Comparison of ENCODE assay signal across 1 cellular context in genomic region chr17:57468932-57469775, GRCh38.
A peak's percentile ranks its signal among the peaks of the same experiment; 100 is the strongest.
TF ChIP-seq lines count a peak whose summit lies in the region.

No MANE protein-coding gene starts in this region.

TF ChIP-seq in GM12878, 131 proteins besides CTCF, POLR2A, EP300 and RAD21 (continued from another document and continues in another):
- TF ChIP-seq CREB1 (IDR thresholded peaks at IDR 0.05; ENCODE audit: low read depth) (peak; percentile 75; the same call in 1 of the 2 replicates), ZNF622 (IDR thresholded peaks at IDR 0.05) (no peak), FOXK2 (IDR thresholded peaks at IDR 0.05) (no peak), BCL3 (IDR thresholded peaks at IDR 0.05; ENCODE audit: borderline replicate concordance, insufficient read depth, low read depth, low read length, poor library complexity, severe bottlenecking) (no peak), ZNF217 (IDR thresholded peaks at IDR 0.05) (0 out of 2 replicates have a peak, but pooled peaks have one; percentile 46), TCF3 (IDR thresholded peaks at IDR 0.05; ENCODE audit: borderline replicate concordance, insufficient read depth, low read depth, low read length) (0 out of 2 replicates have a peak, but pooled peaks have one; percentile 13), REST (IDR thresholded peaks at IDR 0.05; ENCODE audit: low read depth, low read length) (no peak), ATF3 (IDR thresholded peaks at IDR 0.05; ENCODE audit: borderline replicate concordance, extremely low read depth, low read depth, low read length) (no peak), MYB (IDR thresholded peaks at IDR 0.05; ENCODE audit: borderline replicate concordance, low read depth, low read length) (no peak), CHD4 (IDR thresholded peaks at IDR 0.05) (no peak), RELB (IDR thresholded peaks at IDR 0.05; ENCODE audit: low read depth) (peak; percentile 82), TCF12 (IDR thresholded peaks at IDR 0.05; ENCODE audit: low read depth, low read length) (no peak), BCLAF1 (IDR thresholded peaks at IDR 0.05) (no peak), TARDBP (IDR thresholded peaks at IDR 0.05; ENCODE audit: borderline replicate concordance) (no peak), PAX8 (IDR thresholded peaks at IDR 0.05) (no peak), USF2 (IDR thresholded peaks at IDR 0.05; ENCODE audit: borderline replicate concordance, low read depth, low read length) (no peak), CBFB (IDR thresholded peaks at IDR 0.05; ENCODE audit: low read depth) (peak; percentile 45; the same call in 1 of the 2 replicates), NR2C1 (IDR thresholded peaks at IDR 0.05) (peak; percentile 30; the same call in 1 of the 2 replicates), CREM (IDR thresholded peaks at IDR 0.05; ENCODE audit: low read depth) (peak; percentile 51; the same call in 1 of the 2 replicates), NRF1 (conservative IDR thresholded peaks at IDR 0.05; ENCODE audit: low read depth, low read length) (no peak), SUZ12 (IDR thresholded peaks at IDR 0.05; ENCODE audit: unreplicated experiment) (no peak), EED (IDR thresholded peaks at IDR 0.05; ENCODE audit: low read depth) (peak; percentile 26; the same call in 1 of the 2 replicates), IRF4 (IDR thresholded peaks at IDR 0.05; ENCODE audit: low read depth, low read length) (no peak), LARP7 (IDR thresholded peaks at IDR 0.05) (peak; percentile 67; the same call in 1 of the 2 replicates), RB1 (IDR thresholded peaks at IDR 0.05; ENCODE audit: borderline replicate concordance) (no peak), JUND (IDR thresholded peaks at IDR 0.05; ENCODE audit: low read depth, low read length) (no peak), SIX5 (IDR thresholded peaks at IDR 0.05; ENCODE audit: low read depth, low read length, severe bottlenecking) (no peak), ZSCAN29 (IDR thresholded peaks at IDR 0.05) (no peak), PKNOX1 (IDR thresholded peaks at IDR 0.05) (no peak), RAD51 (IDR thresholded peaks at IDR 0.05) (peak; percentile 68), SMAD5 (IDR thresholded peaks at IDR 0.05; ENCODE audit: low read depth) (no peak), EGR1 (IDR thresholded peaks at IDR 0.05; ENCODE audit: borderline replicate concordance in 1 of 2, low read depth in 2 of 2, low read length in 2 of 2) (no peak), CEBPB (IDR thresholded peaks at IDR 0.05; ENCODE audit: borderline replicate concordance in 1 of 2, low read depth in 2 of 2, low read length in 2 of 2) (no peak), HDGF (IDR thresholded peaks at IDR 0.05) (no peak), ZNF592 (IDR thresholded peaks at IDR 0.05) (peak; percentile 72), DPF2 (IDR thresholded peaks at IDR 0.05) (peak; percentile 75; the same call in 1 of the 2 replicates), JUNB (IDR thresholded peaks at IDR 0.05) (no peak), YY1 (IDR thresholded peaks at IDR 0.05; ENCODE audit: low read depth, low read length) (no peak), SMARCA5 (IDR thresholded peaks at IDR 0.05) (0 out of 2 replicates have a peak, but pooled peaks have one; percentile 26), MAX (IDR thresholded peaks at IDR 0.05; ENCODE audit: low read depth, low read length) (no peak), SIN3A (IDR thresholded peaks at IDR 0.05; ENCODE audit: low read depth, low read length) (no peak), ZBED1 (IDR thresholded peaks at IDR 0.05; ENCODE audit: borderline replicate concordance) (no peak), CBX3 (IDR thresholded peaks at IDR 0.05; ENCODE audit: borderline replicate concordance, low read depth) (no peak), ETV6 (conservative IDR thresholded peaks at IDR 0.05 in 1 of 2, IDR thresholded peaks at IDR 0.05 in 1 of 2; ENCODE audit: borderline replicate concordance in 1 of 2, low read depth in 1 of 2) (no peak), E4F1 (IDR thresholded peaks at IDR 0.05; ENCODE audit: borderline replicate concordance, partially characterized antibody) (no peak)
